8 cellular contexts compared by ENCODE assay signal in genomic region chr19:45451181-45451849, GRCh38. TPM values are rescaled to one million over a fixed set of nuclear protein-coding genes. Genes with fewer than 3 reads are reported as not detected.
DNase-seq lines count a peak whose midpoint lies in the region; ATAC-seq and TF ChIP-seq lines count a peak whose summit lies in the region.

No MANE protein-coding gene starts in this region.

- peak overlapping the region; percentile 77 for H3K4me3 Mint-ChIP-seq in dendritic cell treated with granulocyte-macrophage colony-stimulating factor and Interleukin-4, amounts not matched to agents 40 ng/mL and 50 ng/mL, for 4 days

- H3K36me3 Mint-ChIP-seq in dendritic cell treated with granulocyte-macrophage colony-stimulating factor and Interleukin-4, amounts not matched to agents 40 ng/mL and 50 ng/mL, for 4 days (ENCODE audit: low read depth), result no peaks in the 10 kb centered on the region

- DNase-seq in GOT3 (lab: John Stamatoyannopoulos, UW) (peak; percentile 59), T-helper 1 cell (peak; percentile 51 to 78 (median 64)), lung microvascular endothelial cell (ENCODE audit: low read depth in 2 of 2) (peak; percentile 58 to 73), thoracic aorta (ENCODE audit: low spot score) (no peak), D341Med (ENCODE audit: low spot score) (no peak), NCI-H2171 (lab: John Stamatoyannopoulos, UW) (no peak)

- H3K4me3 ChIP-seq in thoracic aorta, result peak overlapping the region; percentile 83

- H3K4me1 ChIP-seq in thoracic aorta (ENCODE audit: control insufficient read depth in 1 of 2, low read depth in 2 of 2), result peaks cover 30 to 45% of the 10 kb centered on the region in 2 donors

- peaks cover 51% of the 10 kb centered on the region for H3K4me1 Mint-ChIP-seq in dendritic cell treated with granulocyte-macrophage colony-stimulating factor and Interleukin-4, amounts not matched to agents 40 ng/mL and 50 ng/mL, for 4 days (ENCODE audit: low read depth)

- H3K9me3 Mint-ChIP-seq in dendritic cell treated with granulocyte-macrophage colony-stimulating factor and Interleukin-4, amounts not matched to agents 40 ng/mL and 50 ng/mL, for 4 days, result no peaks in the 10 kb centered on the region

- intact Hi-C loops in dendritic cell treated with granulocyte-macrophage colony-stimulating factor and Interleukin-4, amounts not matched to agents 40 ng/mL and 50 ng/mL, for 4 days (cut with micrococcal nuclease), result loop anchor here (2.0 kb wide), 1 partner anchor 15 kb away; the partner anchor contains the start of gene FOSB

- H3K27me3 Mint-ChIP-seq in dendritic cell treated with granulocyte-macrophage colony-stimulating factor and Interleukin-4, amounts not matched to agents 40 ng/mL and 50 ng/mL, for 4 days, result peaks cover 21% of the 10 kb centered on the region

- H3K9me3 ChIP-seq in thoracic aorta, result no peaks in the 10 kb centered on the region

- no peaks in the 10 kb centered on the region for H3K27me3 ChIP-seq in thoracic aorta (replicated peaks; ENCODE audit: insufficient read depth)

- no peaks in the 10 kb centered on the region for H3K36me3 ChIP-seq in thoracic aorta

- H3K27ac ChIP-seq in C4-2B, result peak overlapping the region; percentile 91
- peak overlapping the region; percentile 73 to 78 for H3K27ac ChIP-seq in thoracic aorta

- no peak for ATAC-seq in thoracic aorta (ENCODE audit: insufficient number of reproducible peaks, low FRiP score, low read depth)

- H3K27ac Mint-ChIP-seq in dendritic cell treated with granulocyte-macrophage colony-stimulating factor and Interleukin-4, amounts not matched to agents 40 ng/mL and 50 ng/mL, for 4 days, result peak overlapping the region; percentile 99

- TF ChIP-seq CTCF in C4-2B (conservative IDR thresholded peaks at IDR 0.05) (no peak), thoracic aorta (IDR thresholded peaks at IDR 0.05) (no peak)

RNA-seq across cellular contexts. Expression of gene FOSB, which starts 16.5 kb away (rescaled TPM):
- 0.65 and 23.4 TPM in 2 replicates for total RNA-seq in lung microvascular endothelial cell
- total RNA-seq in thoracic aorta, result 100 to 1,000 TPM; 126 to 587 TPM

RNA-seq across cellular contexts. Expression of gene ERCC1, which starts 27.6 kb away (rescaled TPM):
- total RNA-seq in lung microvascular endothelial cell (49.0 and 51.2 TPM in 2 replicates), thoracic aorta (100 to 1,000 TPM in 1 of 2 donors, 10 to 100 TPM in 1; 99.8 to 224 TPM)

RNA-seq across cellular contexts. Expression of gene POLR1G, which starts 44.9 kb away (rescaled TPM):
- total RNA-seq in lung microvascular endothelial cell, result 4.6 and 11.3 TPM in 2 replicates
- 1 to 10 TPM; 2.2 to 9.9 TPM for total RNA-seq in thoracic aorta

RNA-seq across cellular contexts. Expression of gene RTN2, which starts 45.5 kb away (rescaled TPM):
- total RNA-seq in lung microvascular endothelial cell (5.0 and 5.6 TPM in 2 replicates), thoracic aorta (10 to 100 TPM; 16.0 to 22.6 TPM)

RNA-seq across cellular contexts. Expression of gene PPP1R13L, which starts 46.4 kb away (rescaled TPM):
- total RNA-seq in lung microvascular endothelial cell, result 6.1 and 17.5 TPM in 2 replicates
- 100 to 1,000 TPM in 1 of 2 donors, 10 to 100 TPM in 1; 51.2 to 112 TPM for total RNA-seq in thoracic aorta

Comparison
In these comparisons a context has a peak if more than half of its experiments do, and no peak if none do; other contexts are left out.
1. DNase-seq: peak in GOT3 (single experiment), T-helper 1 cell (5 of 5) and lung microvascular endothelial cell (2 of 2); none in thoracic aorta (single experiment), D341Med (single experiment) and NCI-H2171 (single experiment).